In genomic region chr1:176196728-176197127, GRCh38 we compare ENCODE assay signal across 23 cellular contexts. TPM values are rescaled to one million over a fixed set of nuclear protein-coding genes. Genes with fewer than 3 reads are reported as not detected.
A peak's percentile ranks its signal among the peaks of the same experiment; 100 is the strongest.
DNase-seq lines count a peak whose midpoint lies in the region; ATAC-seq and TF ChIP-seq lines count a peak whose summit lies in the region.
"Had no signal": no experiment of that assay in that cellular context is flagged by ENCODE, and none has a peak within 500 bp of the region (broad histone marks: within the 10 kb centered on the region; RNA-seq: fewer than 3 reads in every experiment).

No MANE protein-coding gene starts in this region.

- H3K4me1 ChIP-seq in CD8-positive, alpha-beta T cell (ENCODE audit: insufficient read depth, low read length), result peaks cover 20% of the 10 kb centered on the region
- H3K4me1 ChIP-seq: HAP-1 had no signal

- ATAC-seq in activated CD4-positive, alpha-beta T cell treated with anti-CD3 and anti-CD28 coated beads for 36 hours, result peak; percentile 31
- no peak for ATAC-seq in CD8-positive, alpha-beta T cell
- no peak for ATAC-seq in memory B cell (ENCODE audit: low read depth)
- ATAC-seq in GM21576 (IDR thresholded peaks at IDR 0.05; ENCODE audit: unreplicated experiment), result no peak
- no peak for ATAC-seq in GM21515 (IDR thresholded peaks at IDR 0.05; ENCODE audit: unreplicated experiment)
- ATAC-seq: HepG2 had no signal

- H3K27ac ChIP-seq in CD8-positive, alpha-beta T cell (ENCODE audit: low read depth, low read length), result no peak overlapping the region
- H3K27ac ChIP-seq: left ventricle myocardium inferior had no signal

- H3K27me3 ChIP-seq in CD8-positive, alpha-beta T cell (ENCODE audit: insufficient read depth, low read length), result no peaks in the 10 kb centered on the region

- no peaks in the 10 kb centered on the region for H3K27me3 Mint-ChIP-seq in activated CD4-positive, alpha-beta T cell treated with anti-CD3 and anti-CD28 coated beads for 36 hours
- no peaks in the 10 kb centered on the region for H3K27me3 Mint-ChIP-seq in CD8-positive, alpha-beta T cell (ENCODE audit: low read depth)
- no peaks in the 10 kb centered on the region for H3K27me3 Mint-ChIP-seq in activated CD4-positive, alpha-beta memory T cell treated with anti-CD3 and anti-CD28 coated beads, Interleukin-2, amount 10 ng/mL, durations not matched to agents 7 days and 5 days
- no peaks in the 10 kb centered on the region for H3K27me3 Mint-ChIP-seq in memory B cell
- H3K27me3 Mint-ChIP-seq: type B pancreatic cell had no signal

- H3K4me3 Mint-ChIP-seq in activated CD4-positive, alpha-beta T cell treated with anti-CD3 and anti-CD28 coated beads for 36 hours, result peak overlapping the region; percentile 33
- H3K4me3 Mint-ChIP-seq in CD8-positive, alpha-beta T cell, result peak overlapping the region; percentile 54
- peak overlapping the region; percentile 40 for H3K4me3 Mint-ChIP-seq in activated CD4-positive, alpha-beta memory T cell treated with anti-CD3 and anti-CD28 coated beads, Interleukin-2, amount 10 ng/mL, durations not matched to agents 7 days and 5 days
- peak overlapping the region; percentile 64 for H3K4me3 Mint-ChIP-seq in memory B cell
- H3K4me3 Mint-ChIP-seq: type B pancreatic cell had no signal

- no peak overlapping the region for H3K4me3 ChIP-seq in CD8-positive, alpha-beta T cell (ENCODE audit: low read depth, low read length)
- H3K4me3 ChIP-seq: HAP-1, left ventricle myocardium inferior had no signal

- intact Hi-C loops in activated CD4-positive, alpha-beta T cell treated with anti-CD3 and anti-CD28 coated beads for 36 hours (cut with DNase I, micrococcal nuclease), result no loop called here
- intact Hi-C loops in CD8-positive, alpha-beta T cell (cut with DNase I, micrococcal nuclease), result no loop called here

- H3K27ac Mint-ChIP-seq in activated CD4-positive, alpha-beta T cell treated with anti-CD3 and anti-CD28 coated beads for 36 hours, result peak overlapping the region; percentile 63
- H3K27ac Mint-ChIP-seq in CD8-positive, alpha-beta T cell, result no peak overlapping the region
- no peak overlapping the region for H3K27ac Mint-ChIP-seq in activated CD4-positive, alpha-beta memory T cell treated with anti-CD3 and anti-CD28 coated beads, Interleukin-2, amount 10 ng/mL, durations not matched to agents 7 days and 5 days
- no peak overlapping the region for H3K27ac Mint-ChIP-seq in memory B cell
- H3K27ac Mint-ChIP-seq: type B pancreatic cell had no signal

- no peak for TF ChIP-seq CTCF in CD8-positive, alpha-beta T cell (IDR thresholded peaks at IDR 0.05)

- CTCF ChIA-PET in activated CD4-positive, alpha-beta T cell treated with anti-CD3 and anti-CD28 coated beads for 36 hours (lab: Charles Lee), result interaction anchor here (1.1 kb wide), 1 partner anchor 15 kb away, joined by 3 read pairs; no protein-coding TSS in a partner anchor
- CTCF ChIA-PET in CD8-positive, alpha-beta T cell (lab: Charles Lee), result no interaction called here
- CTCF ChIA-PET in activated CD4-positive, alpha-beta memory T cell treated with anti-CD3 and anti-CD28 coated beads, Interleukin-2, amount 10 ng/mL, durations not matched to agents 7 days and 5 days (lab: Charles Lee), result interaction anchor here (0.9 kb wide), 1 partner anchor 11 kb away, joined by 3 read pairs; no protein-coding TSS in a partner anchor

- H3K36me3 ChIP-seq in CD8-positive, alpha-beta T cell (ENCODE audit: insufficient read depth, low read length), result no peaks in the 10 kb centered on the region
- H3K36me3 ChIP-seq: HAP-1, left ventricle myocardium inferior had no signal

- peaks cover 4% of the 10 kb centered on the region for H3K9me3 Mint-ChIP-seq in activated CD4-positive, alpha-beta T cell treated with anti-CD3 and anti-CD28 coated beads for 36 hours (ENCODE audit: low read depth)
- H3K9me3 Mint-ChIP-seq in CD8-positive, alpha-beta T cell, result no peaks in the 10 kb centered on the region
- H3K9me3 Mint-ChIP-seq in activated CD4-positive, alpha-beta memory T cell treated with anti-CD3 and anti-CD28 coated beads, Interleukin-2, amount 10 ng/mL, durations not matched to agents 7 days and 5 days, result no peaks in the 10 kb centered on the region
- H3K9me3 Mint-ChIP-seq in memory B cell, result peaks cover 2% of the 10 kb centered on the region
- H3K9me3 Mint-ChIP-seq: type B pancreatic cell had no signal

- POLR2A ChIA-PET in activated CD4-positive, alpha-beta T cell treated with anti-CD3 and anti-CD28 coated beads for 36 hours (lab: Charles Lee), result interaction anchor here (0.7 kb wide), 1 partner anchor 11 kb away, joined by 3 read pairs; no protein-coding TSS in a partner anchor
- POLR2A ChIA-PET in CD8-positive, alpha-beta T cell (lab: Charles Lee), result interaction anchor here (1.4 kb wide), 1 partner anchor 11 kb away, joined by 4 read pairs; no protein-coding TSS in a partner anchor
- POLR2A ChIA-PET in activated CD4-positive, alpha-beta memory T cell treated with anti-CD3 and anti-CD28 coated beads, Interleukin-2, amount 10 ng/mL, durations not matched to agents 7 days and 5 days (lab: Charles Lee), result interaction anchor here (1.4 kb wide), 1 partner anchor 10 kb away, joined by 3 read pairs; no protein-coding TSS in a partner anchor

- H3K4me1 Mint-ChIP-seq in activated CD4-positive, alpha-beta T cell treated with anti-CD3 and anti-CD28 coated beads for 36 hours, result peaks cover 72% of the 10 kb centered on the region
- peaks cover 81% of the 10 kb centered on the region for H3K4me1 Mint-ChIP-seq in CD8-positive, alpha-beta T cell (ENCODE audit: low read depth)
- peaks cover 45% of the 10 kb centered on the region for H3K4me1 Mint-ChIP-seq in activated CD4-positive, alpha-beta memory T cell treated with anti-CD3 and anti-CD28 coated beads, Interleukin-2, amount 10 ng/mL, durations not matched to agents 7 days and 5 days
- peaks cover 49% of the 10 kb centered on the region for H3K4me1 Mint-ChIP-seq in memory B cell

- no peak for DNase-seq in activated CD4-positive, alpha-beta T cell treated with anti-CD3 and anti-CD28 coated beads for 36 hours
- DNase-seq in activated CD4-positive, alpha-beta T cell treated with anti-CD3 and anti-CD28 coated beads for 48 hours, result no peak
- no peak for DNase-seq in CD8-positive, alpha-beta T cell
- DNase-seq in activated CD4-positive, alpha-beta memory T cell treated with anti-CD3 and anti-CD28 coated beads, Interleukin-2, amount 10 ng/mL, durations not matched to agents 7 days and 5 days, result no peak
- no peak for DNase-seq in memory B cell (ENCODE audit: low spot score in 2 of 2)
- DNase-seq in stimulated activated CD4-positive, alpha-beta T cell treated with anti-CD3 and anti-CD28 coated beads, Interleukin-4, amount 100 ng/mL, for 4 hours, result no peak
- DNase-seq: 8988T; activated CD4-positive, alpha-beta T cell treated with anti-CD3 and anti-CD28 coated beads, Interleukin-2, amount 50 U/mL, for 1 hour; AML-193; amniotic stem cell; cortex of kidney; head of caudate nucleus; left ventricle myocardium inferior; NCI-H1436 treated with DMSO at 0.1 percent for 48 hours; NCI-H2171 treated with DMSO at 0.1 percent for 48 hours; NCI-H526 treated with DMSO at 0.1 percent for 48 hours; stimulated activated CD4-positive, alpha-beta T cell treated with anti-CD3 and anti-CD28 coated beads, Interleukin-1b, Interleukin-23, amount 100 ng/mL, for 48 hours; stimulated activated naive CD4-positive, alpha-beta T cell treated with Interleukin-2 at 50 U/mL for 16 hours had no signal

- H3K9me3 ChIP-seq in CD8-positive, alpha-beta T cell (ENCODE audit: low read length), result no peaks in the 10 kb centered on the region

- peaks cover 36% of the 10 kb centered on the region for H3K36me3 Mint-ChIP-seq in activated CD4-positive, alpha-beta T cell treated with anti-CD3 and anti-CD28 coated beads for 36 hours (ENCODE audit: low read depth)
- peaks cover 4% of the 10 kb centered on the region for H3K36me3 Mint-ChIP-seq in CD8-positive, alpha-beta T cell
- H3K36me3 Mint-ChIP-seq in activated CD4-positive, alpha-beta memory T cell treated with anti-CD3 and anti-CD28 coated beads, Interleukin-2, amount 10 ng/mL, durations not matched to agents 7 days and 5 days (ENCODE audit: low read depth), result peaks cover 27% of the 10 kb centered on the region
- H3K36me3 Mint-ChIP-seq in memory B cell, result peaks cover 14% of the 10 kb centered on the region

RNA-seq across cellular contexts. Expression of gene COP1, which starts 10.4 kb away (rescaled TPM):
- total RNA-seq in activated CD4-positive, alpha-beta T cell treated with anti-CD3 and anti-CD28 coated beads for 36 hours, result 10 to 100 TPM; 38.7 to 43.4 TPM
- total RNA-seq in CD8-positive, alpha-beta T cell, result 10 to 100 TPM; 33.7 to 36.3 TPM
- total RNA-seq in activated CD4-positive, alpha-beta memory T cell treated with anti-CD3 and anti-CD28 coated beads, Interleukin-2, amount 10 ng/mL, durations not matched to agents 7 days and 5 days, result 10 to 100 TPM; 38.8 to 41.4 TPM
